Comparison of ENCODE assay signal across 19 cellular contexts in the genomic region with DNA sequence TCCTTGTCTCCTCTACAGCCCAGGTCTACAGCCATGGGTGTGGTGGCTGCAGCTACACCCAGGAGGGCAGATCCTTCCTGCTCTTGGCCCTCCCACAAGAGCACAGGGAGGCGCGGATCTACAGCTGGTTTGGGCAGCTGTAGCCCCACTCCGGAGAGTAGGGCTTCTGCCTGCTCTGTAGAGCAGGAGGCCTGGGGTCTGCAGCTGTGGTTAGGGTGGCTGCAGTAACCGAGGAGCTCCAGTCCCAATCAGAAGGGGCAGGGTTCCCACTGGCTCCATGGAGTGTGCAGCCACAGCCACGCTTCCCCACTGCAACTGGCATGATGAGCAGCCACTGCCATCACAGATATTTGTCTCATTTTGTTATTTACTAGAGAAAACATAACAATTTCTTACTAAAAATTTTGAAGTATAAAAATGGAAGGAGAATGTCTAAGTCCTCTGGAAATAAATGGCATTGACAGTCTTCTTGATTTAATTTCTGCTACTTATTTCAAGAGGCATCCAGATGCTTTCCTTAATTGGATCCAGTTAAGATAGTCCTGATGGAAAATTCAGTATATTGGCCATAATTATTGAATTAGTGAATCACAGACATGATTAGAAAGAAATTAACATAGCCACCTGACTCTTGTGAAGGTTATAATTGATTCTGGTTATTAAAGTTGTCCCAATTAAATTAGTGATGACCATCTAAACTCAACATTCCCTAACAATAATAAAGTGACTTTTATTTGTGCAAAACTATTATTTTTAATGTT.
DNase-seq lines count a peak whose midpoint lies in the region; ATAC-seq, FAIRE-seq and TF ChIP-seq lines count a peak whose summit lies in the region.
"Had no signal": no experiment of that assay in that cellular context is flagged by ENCODE, and none has a peak within 500 bp of the region (broad histone marks: within the 10 kb centered on the region; RNA-seq: fewer than 3 reads in every experiment).

No MANE protein-coding gene starts in this region.

- H3K79me2 ChIP-seq in SK-N-SH (ENCODE audit: insufficient read depth) (no peaks in the 10 kb centered on the region), HepG2 (ENCODE audit: insufficient read depth, low read length) (no peaks in the 10 kb centered on the region)

- CTCF ChIA-PET in SK-N-SH (lab: Yijun Ruan, JAX): no interaction called here
- CTCF ChIA-PET in HepG2 (lab: Yijun Ruan, JAX; ENCODE audit: low intra/inter-chr PET ratio, low total read pairs): no interaction called here

- H3K27ac ChIP-seq in SK-N-SH (ENCODE audit: low read depth in 2 of 2, low read length in 1 of 2): peak overlapping the region in 1 of 2 experiments; percentile 65; a peak in 2 of 4 replicates
- no peak overlapping the region for H3K27ac ChIP-seq in HepG2 (ENCODE audit: extremely low read length, insufficient read depth, low read length)
- H3K27ac ChIP-seq in upper lobe of right lung: no peak overlapping the region
- H3K27ac ChIP-seq in testis: no peak overlapping the region
- H3K27ac ChIP-seq: C4-2B, GM23248, HL-60 had no signal

- TF ChIP-seq CTCF in SK-N-SH (IDR thresholded peaks at IDR 0.05) (no peak), HepG2 (CRISPR knock-in tag; IDR thresholded peaks at IDR 0.05) (no peak), upper lobe of right lung (IDR thresholded peaks at IDR 0.05) (no peak), testis (IDR thresholded peaks at IDR 0.05) (no peak)

- H3K9me2 ChIP-seq in SK-N-SH: no peaks in the 10 kb centered on the region

- H3F3A ChIP-seq in SK-N-SH (replicated peaks; ENCODE audit: insufficient read depth): no peaks in the 10 kb centered on the region

- TF ChIP-seq POLR2A in HepG2 (IDR thresholded peaks at IDR 0.05; ENCODE audit: insufficient read depth in 1 of 2, low read depth in 2 of 2, low read length in 2 of 2) (no peak), testis (IDR thresholded peaks at IDR 0.05) (no peak)

- no peak for DNase-seq in SK-N-SH
- DNase-seq in HepG2 (ENCODE audit: low spot score): no peak
- DNase-seq in upper lobe of right lung: no peak
- no peak for DNase-seq in ecto neural progenitor cell (ENCODE audit: low spot score)
- no peak for DNase-seq in testis
- DNase-seq in activated T-cell treated with anti-CD3 and anti-CD28 coated beads for 4 hours: no peak
- DNase-seq: CD8-positive, alpha-beta T cell; COR-L47; DMS153; DMS79 treated with DMSO at 0.1 percent for 48 hours; EL; GM23248; H7 had no signal

- intact Hi-C loops in HepG2 (cut with micrococcal nuclease; ENCODE audit: unreplicated experiment): no loop called here
- intact Hi-C loops in upper lobe of right lung (cut with DNase I): no loop called here
- intact Hi-C loops in testis (cut with DNase I; ENCODE audit: low total_unique reads): no loop called here

- H3K36me3 ChIP-seq in SK-N-SH (replicated peaks in 1 of 2; ENCODE audit: control insufficient read depth in 1 of 2, insufficient read depth in 2 of 2, low read length in 1 of 2): no peaks in the 10 kb centered on the region
- H3K36me3 ChIP-seq in HepG2 (replicated peaks in 1 of 2; ENCODE audit: control insufficient read depth in 1 of 2, insufficient read depth in 2 of 2, low read length in 2 of 2): no peaks in the 10 kb centered on the region
- H3K36me3 ChIP-seq in upper lobe of right lung: no peaks in the 10 kb centered on the region
- H3K36me3 ChIP-seq in testis (ENCODE audit: low read depth, missing control alignments): no peaks in the 10 kb centered on the region

- no peaks in the 10 kb centered on the region for H4K20me1 ChIP-seq in SK-N-SH (ENCODE audit: insufficient read depth)
- H4K20me1 ChIP-seq in HepG2 (ENCODE audit: insufficient read depth, low read length): no peaks in the 10 kb centered on the region

- POLR2A ChIA-PET in SK-N-SH (lab: Yijun Ruan, JAX) (no interaction called here), HepG2 (lab: Yijun Ruan, JAX) (no interaction called here)

- BruUV-seq in HepG2 (replicated peaks; lab: Mats Ljungman, UMichigan): no TSS peak

- H3K4me1 ChIP-seq in SK-N-SH (ENCODE audit: control insufficient read depth in 1 of 2, insufficient read depth in 2 of 2, low read depth in 1 of 2, low read length in 1 of 2) (peaks cover 0 to 6% of the 10 kb centered on the region in 2 experiments; a peak in 2 of 4 replicates), HepG2 (ENCODE audit: insufficient read depth, low read length) (no peaks in the 10 kb centered on the region), upper lobe of right lung (no peaks in the 10 kb centered on the region), testis (no peaks in the 10 kb centered on the region)

- ATAC-seq in HepG2: peak; percentile 35; the same call in 1 of the 3 replicates
- ATAC-seq in upper lobe of right lung: peak; percentile 41
- ATAC-seq: CD8-positive, alpha-beta T cell had no signal

- no peak overlapping the region for H3K9ac ChIP-seq in SK-N-SH
- no peak overlapping the region for H3K9ac ChIP-seq in HepG2 (ENCODE audit: insufficient read depth, low read depth, low read length)
- H3K9ac ChIP-seq: GM23248 had no signal

- H3K27me3 ChIP-seq in SK-N-SH (ENCODE audit: insufficient read depth) (no peaks in the 10 kb centered on the region), HepG2 (ENCODE audit: control insufficient read depth in 1 of 2, insufficient read depth in 2 of 2, low read length in 2 of 2) (no peaks in the 10 kb centered on the region), upper lobe of right lung (no peaks in the 10 kb centered on the region), testis (no peaks in the 10 kb centered on the region)

- WGBS in SK-N-SH (ENCODE audit: low lambda C conversion rate): 53% methylated on average over 3 of the region's 5 CpGs
- 2% methylated on average over 5 of the region's 5 CpGs for WGBS in HepG2 (ENCODE audit: low lambda C conversion rate)
- 90% methylated on average over 3 to 5 of the region's 5 CpGs for WGBS in testis, 2 donors

- no peak overlapping the region for H3K4me2 ChIP-seq in SK-N-SH
- no peak overlapping the region for H3K4me2 ChIP-seq in HepG2 (ENCODE audit: low read depth, low read length)

- H3K9me3 ChIP-seq in SK-N-SH (peaks cover 4% of the 10 kb centered on the region), HepG2 (ENCODE audit: low read length) (no peaks in the 10 kb centered on the region), upper lobe of right lung (no peaks in the 10 kb centered on the region), testis (no peaks in the 10 kb centered on the region)

- TF ChIP-seq EP300 in SK-N-SH (IDR thresholded peaks at IDR 0.05; ENCODE audit: borderline replicate concordance in 1 of 2, low read depth in 1 of 2, low read length in 1 of 2) (peak in 1 of 2 experiments; percentile 77; a peak in 1 of 4 replicates), HepG2 (IDR thresholded peaks at IDR 0.05; ENCODE audit: low read depth in 2 of 2, low read length in 2 of 2) (no peak), HepG2 (CRISPR knock-in tag; IDR thresholded peaks at IDR 0.05; ENCODE audit: borderline replicate concordance) (no peak)

- H3K4me3 ChIP-seq in SK-N-SH (ENCODE audit: low read depth in 2 of 2, low read length in 1 of 2) (no peak overlapping the region), HepG2 (replicated peaks in 1 of 3; ENCODE audit: insufficient read depth in 1 of 3, low read depth in 2 of 3, low read length in 3 of 3) (no peak overlapping the region), upper lobe of right lung (no peak overlapping the region), testis (no peak overlapping the region)
- H3K4me3 ChIP-seq: GM23248 had no signal

- FAIRE-seq in A204.1 (lab: Jason Lieb, UNC) (peak; percentile 21), HepG2 (lab: Jason Lieb, UNC) (no peak)
- FAIRE-seq: D721Med, G401.6, GM12891 had no signal

- no peak overlapping the region for H2AFZ ChIP-seq in SK-N-SH (ENCODE audit: low read depth)
- no peak overlapping the region for H2AFZ ChIP-seq in HepG2 (ENCODE audit: low read length)
- H2AFZ ChIP-seq: GM23248 had no signal

- TF ChIP-seq RAD21 in SK-N-SH (IDR thresholded peaks at IDR 0.05; ENCODE audit: low read length) (no peak), HepG2 (CRISPR knock-in tag; IDR thresholded peaks at IDR 0.05) (no peak)

- in situ Hi-C loops in HepG2 (cut with HindIII; ENCODE audit: extremely low pct_ligation_motif_present, low pct_unique_long_range_greater_than_20kb): no loop called here

TF ChIP-seq in SK-N-SH, 30 proteins besides CTCF, POLR2A, EP300 and RAD21 (continues in another document):
- TF ChIP-seq CHD2 (IDR thresholded peaks at IDR 0.05; ENCODE audit: low read length, partially characterized antibody) (peak; percentile 13), TCF12 (IDR thresholded peaks at IDR 0.05) (peak; percentile 43; the same call in 1 of the 2 replicates), RCOR1 (IDR thresholded peaks at IDR 0.05; ENCODE audit: low read length) (peak; percentile 51; the same call in 1 of the 2 replicates), EZH2phosphoT487 (IDR thresholded peaks at IDR 0.05; ENCODE audit: borderline replicate concordance, low read depth) (no peak)
- TF ChIP-seq, protein P1, sequence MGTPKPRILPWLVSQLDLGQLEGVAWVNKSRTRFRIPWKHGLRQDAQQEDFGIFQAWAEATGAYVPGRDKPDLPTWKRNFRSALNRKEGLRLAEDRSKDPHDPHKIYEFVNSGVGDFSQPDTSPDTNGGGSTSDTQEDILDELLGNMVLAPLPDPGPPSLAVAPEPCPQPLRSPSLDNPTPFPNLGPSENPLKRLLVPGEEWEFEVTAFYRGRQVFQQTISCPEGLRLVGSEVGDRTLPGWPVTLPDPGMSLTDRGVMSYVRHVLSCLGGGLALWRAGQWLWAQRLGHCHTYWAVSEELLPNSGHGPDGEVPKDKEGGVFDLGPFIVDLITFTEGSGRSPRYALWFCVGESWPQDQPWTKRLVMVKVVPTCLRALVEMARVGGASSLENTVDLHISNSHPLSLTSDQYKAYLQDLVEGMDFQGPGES (IDR thresholded peaks at IDR 0.05; ENCODE audit: low read depth, low read length): no peak

TF ChIP-seq in HepG2, 621 proteins besides CTCF, POLR2A, EP300 and RAD21 (continues in another document):
- TF ChIP-seq MXD4 (CRISPR knock-in tag; IDR thresholded peaks at IDR 0.05) (no peak), GFI1 (CRISPR knock-in tag; IDR thresholded peaks at IDR 0.05; ENCODE audit: borderline replicate concordance) (no peak), CENPT (CRISPR knock-in tag; IDR thresholded peaks at IDR 0.05; ENCODE audit: low read depth) (no peak), ZNF251 (CRISPR knock-in tag; IDR thresholded peaks at IDR 0.05) (no peak), ZNF354B (CRISPR knock-in tag; IDR thresholded peaks at IDR 0.05) (no peak)
